Comparison of ENCODE assay signal across 8 cellular contexts in genomic region chr14:20469242-20469889, GRCh38. TPM values are rescaled to one million over a fixed set of nuclear protein-coding genes. Genes with fewer than 3 reads are reported as not detected.
DNase-seq lines count a peak whose midpoint lies in the region; ATAC-seq and TF ChIP-seq lines count a peak whose summit lies in the region.

PNP (plus strand) TSS chr14:20469406; CDS start chr14:20469525, 119 bp downstream.

- POLR2A ChIA-PET in SK-N-SH (lab: Yijun Ruan, JAX): interaction anchor here (0.7 to 3.1 kb wide), 9 partner anchors 8 to 126 kb away, joined by 3 to 35 read pairs (median 3); partner anchors contain the start of genes APEX1, OSGEP, PARP2 and PIP4P1

- 0% methylated on average over 13 of the region's 40 CpGs for WGBS in SK-N-SH (ENCODE audit: low lambda C conversion rate)

- TF ChIP-seq EP300 in SK-N-SH (IDR thresholded peaks at IDR 0.05; ENCODE audit: borderline replicate concordance in 1 of 2, low read depth in 1 of 2, low read length in 1 of 2): no peak

- CTCF ChIA-PET in SK-N-SH (lab: Yijun Ruan, JAX): interaction anchor here (0.9 to 1.6 kb wide), 3 partner anchors 13 to 144 kb away, joined by 3 to 5 read pairs (median 4); no protein-coding TSS in a partner anchor

- peaks cover 7 to 14% of the 10 kb centered on the region in 2 experiments for H3K36me3 ChIP-seq in SK-N-SH (replicated peaks in 1 of 2; ENCODE audit: control insufficient read depth in 1 of 2, insufficient read depth in 2 of 2, low read length in 1 of 2)

- H3K4me1 ChIP-seq in SK-N-SH (ENCODE audit: control insufficient read depth in 1 of 2, insufficient read depth in 2 of 2, low read depth in 1 of 2, low read length in 1 of 2): peaks cover 0 to 14% of the 10 kb centered on the region in 2 experiments; a peak in 2 of 4 replicates

- TF ChIP-seq RAD21 in SK-N-SH (IDR thresholded peaks at IDR 0.05; ENCODE audit: low read length): no peak

- H3K27ac ChIP-seq in SK-N-SH (ENCODE audit: low read depth in 2 of 2, low read length in 1 of 2) (peak within 1 kb of the TSS; percentile 64 to 91), temporal lobe (ENCODE audit: low read depth, low read length) (peak within 1 kb of the TSS; percentile 66)

- H4K20me1 ChIP-seq in SK-N-SH (ENCODE audit: insufficient read depth): no peaks in the 10 kb centered on the region

- peaks cover 24% of the 10 kb centered on the region for H3K79me2 ChIP-seq in SK-N-SH (ENCODE audit: insufficient read depth)

- no peaks in the 10 kb centered on the region; the same call in 1 of the 2 replicates for H3K27me3 ChIP-seq in SK-N-SH (ENCODE audit: insufficient read depth)

- H3F3A ChIP-seq in SK-N-SH (replicated peaks; ENCODE audit: insufficient read depth): peaks cover 5% of the 10 kb centered on the region

- TF ChIP-seq CTCF in GM10266 (IDR thresholded peaks at IDR 0.05; ENCODE audit: control insufficient read depth, insufficient read depth, low read depth, missing control alignments): peak; percentile 19
- TF ChIP-seq CTCF in SK-N-SH (IDR thresholded peaks at IDR 0.05): no peak
- TF ChIP-seq CTCF in omental fat pad (IDR thresholded peaks at IDR 0.05): no peak

- H3K9me2 ChIP-seq in SK-N-SH: no peaks in the 10 kb centered on the region

- ATAC-seq in HG02610 (IDR thresholded peaks at IDR 0.05; ENCODE audit: unreplicated experiment): peak; percentile 94
- peak; percentile 94 for ATAC-seq in omental fat pad (ENCODE audit: low FRiP score)

- H3K4me3 ChIP-seq in SK-N-SH (ENCODE audit: low read depth in 2 of 2, low read length in 1 of 2): peak within 1 kb of the TSS; percentile 78 to 84

- peak within 1 kb of the TSS; percentile 79 for H3K9ac ChIP-seq in SK-N-SH

- DNase-seq in GM10266 (ENCODE audit: extremely low spot score): peak; percentile 92
- DNase-seq in NCI-H1092 (lab: John Stamatoyannopoulos, UW): peak; percentile 97
- DNase-seq in SK-N-SH: peak; percentile 95
- DNase-seq in activated naive CD4-positive, alpha-beta T cell treated with anti-CD3 and anti-CD28 coated beads, Interleukin-2, amount 50 U/mL, for 16 hours: peak; percentile 88
- peak; percentile 82 for DNase-seq in globus pallidus (ENCODE audit: low spot score)
- DNase-seq in omental fat pad (ENCODE audit: low spot score): peak; percentile 75

- H3K9me3 ChIP-seq in SK-N-SH: no peaks in the 10 kb centered on the region

- peak within 1 kb of the TSS; percentile 89 for H2AFZ ChIP-seq in SK-N-SH (ENCODE audit: low read depth)

- H3K4me2 ChIP-seq in SK-N-SH: peak within 1 kb of the TSS; percentile 91

TF ChIP-seq in SK-N-SH, 30 proteins besides CTCF, POLR2A, EP300 and RAD21:
- TF ChIP-seq RCOR1 (IDR thresholded peaks at IDR 0.05; ENCODE audit: low read length) (0 out of 2 replicates have a peak, but pooled peaks have one; percentile 40), RFX5 (IDR thresholded peaks at IDR 0.05; ENCODE audit: low read length) (no peak), USF1 (IDR thresholded peaks at IDR 0.05; ENCODE audit: borderline replicate concordance, low read depth) (no peak), JUND (IDR thresholded peaks at IDR 0.05) (no peak), TEAD4 (IDR thresholded peaks at IDR 0.05; ENCODE audit: borderline replicate concordance, insufficient read depth) (no peak), EZH2phosphoT487 (IDR thresholded peaks at IDR 0.05; ENCODE audit: borderline replicate concordance, low read depth) (no peak), ZBTB33 (IDR thresholded peaks at IDR 0.05; ENCODE audit: borderline replicate concordance, low read depth) (no peak), NFIC (IDR thresholded peaks at IDR 0.05; ENCODE audit: borderline replicate concordance) (no peak), GATA2 (CRISPR knock-in tag; IDR thresholded peaks at IDR 0.05) (peak; percentile 34; the same call in 1 of the 2 replicates), FOSL2 (IDR thresholded peaks at IDR 0.05; ENCODE audit: borderline replicate concordance, low read depth) (no peak), TAF1 (IDR thresholded peaks at IDR 0.05; ENCODE audit: borderline replicate concordance, low read depth, low read length) (peak; percentile 89), SMC3 (IDR thresholded peaks at IDR 0.05; ENCODE audit: low read depth, low read length) (peak; percentile 9; the same call in 1 of the 2 replicates), POLR2AphosphoS5 (IDR thresholded peaks at IDR 0.05; ENCODE audit: low read depth, low read length) (peak; percentile 99), RXRA (IDR thresholded peaks at IDR 0.05; ENCODE audit: borderline replicate concordance, low read depth) (no peak), USF2 (IDR thresholded peaks at IDR 0.05; ENCODE audit: borderline replicate concordance, low read depth, low read length) (no peak), ELF1 (IDR thresholded peaks at IDR 0.05) (no peak), REST (IDR thresholded peaks at IDR 0.05; ENCODE audit: low read depth, low read length) (0 out of 2 replicates have a peak, but pooled peaks have one; percentile 15), TCF12 (IDR thresholded peaks at IDR 0.05) (no peak), MEF2A (IDR thresholded peaks at IDR 0.05; ENCODE audit: borderline replicate concordance, low read depth) (no peak), MAX (IDR thresholded peaks at IDR 0.05; ENCODE audit: low read depth) (peak; percentile 22; the same call in 1 of the 2 replicates), MXI1 (IDR thresholded peaks at IDR 0.05; ENCODE audit: low read depth, low read length) (peak; percentile 79)

RNA-seq across cellular contexts. Expression of gene PNP, which starts in this region (rescaled TPM):
- 29.8 and 38.2 TPM in 2 replicates for polyA plus RNA-seq in SK-N-SH (2012; rRNA removed)
- polyA plus RNA-seq in SK-N-SH (2012; cell fraction: cytosol; rRNA removed): 24.6 and 32.4 TPM in 2 replicates
- polyA plus RNA-seq in SK-N-SH (2012; cell fraction: nucleus; rRNA removed): 21.8 and 41.6 TPM in 2 replicates
- total RNA-seq in omental fat pad (100 to 1,000 TPM in 2 of 4 donors, 10 to 100 TPM in 2; 28.4 to 437 (median 117) TPM), temporal lobe (3.9 TPM)

Comparison
In these comparisons a context has a peak if more than half of its experiments do, and no peak if none do; other contexts are left out.
1. Peak in every context shown above with its lines: DNase-seq, ATAC-seq, H3K4me3 ChIP-seq and H3K27ac ChIP-seq.